Comparison of ENCODE assay signal across 8 cellular contexts in genomic region chr12:95083938-95084337, GRCh38. TPM values are rescaled to one million over a fixed set of nuclear protein-coding genes. Genes with fewer than 3 reads are reported as not detected.
DNase-seq lines count a peak whose midpoint lies in the region; FAIRE-seq and TF ChIP-seq lines count a peak whose summit lies in the region.
"Had no signal": no experiment of that assay in that cellular context is flagged by ENCODE, and none has a peak within 500 bp of the region (broad histone marks: within the 10 kb centered on the region; RNA-seq: fewer than 3 reads in every experiment).

No MANE protein-coding gene starts in this region.

- H3K36me3 ChIP-seq in H1 (ENCODE audit: control insufficient read depth in 2 of 4, insufficient read depth in 4 of 4, low read length in 3 of 4) (peaks cover 0 to 19% (median 8%) of the 10 kb centered on the region in 4 experiments; a peak in 4 of 8 replicates), transverse colon (no peaks in the 10 kb centered on the region)

- no peaks in the 10 kb centered on the region for H3K4me1 ChIP-seq in H1 (replicated peaks in 1 of 4; ENCODE audit: control insufficient read depth in 3 of 4, insufficient read depth in 4 of 4, low read length in 3 of 4)
- peaks cover 8 to 27% (median 20%) of the 10 kb centered on the region in 4 donors for H3K4me1 ChIP-seq in transverse colon

- no peak for TF ChIP-seq POLR2A in H1 (IDR thresholded peaks at IDR 0.05; ENCODE audit: control extremely low read depth in 1 of 2, low read depth in 2 of 2, low read length in 2 of 2)
- TF ChIP-seq POLR2A in transverse colon (IDR thresholded peaks at IDR 0.05) = no peak

- no peak overlapping the region for H3K18ac ChIP-seq in H1 (ENCODE audit: extremely low read depth, low read length)

- H3K79me1 ChIP-seq in H1 (ENCODE audit: low read depth, low read length) = no peaks in the 10 kb centered on the region

- no peak overlapping the region for H3K4ac ChIP-seq in H1 (replicated peaks; ENCODE audit: insufficient read length, low read depth, low read length)

- peak; percentile 75 for FAIRE-seq in H1 (lab: Jason Lieb, UNC)

- H3K4me3 ChIP-seq in H1 (ENCODE audit: extremely low read depth in 1 of 4, insufficient read depth in 2 of 4, low read depth in 3 of 4, low read length in 4 of 4) = no peak overlapping the region
- no peak overlapping the region for H3K4me3 ChIP-seq in transverse colon

- H3K9me3 Mint-ChIP-seq in activated T-helper 2 cell treated with anti-CD3 and anti-CD28 coated beads, Interferon-gamma antibody, Interleukin-2, Interleukin-4, amounts not matched to agents 10 μg/mL and 5 μg/mL and 100 μg/mL, durations not matched to agents 14 hours and 24 hours and 36 hours = no peaks in the 10 kb centered on the region
- no peaks in the 10 kb centered on the region for H3K9me3 Mint-ChIP-seq in CD14-positive monocyte
- H3K9me3 Mint-ChIP-seq: naive B cell had no signal

- H2BK5ac ChIP-seq in H1 (ENCODE audit: low read depth, low read length) = no peak overlapping the region

- H3K14ac ChIP-seq in H1 (ENCODE audit: insufficient read length) = no peak overlapping the region

- H3K27me3 Mint-ChIP-seq in activated T-helper 2 cell treated with anti-CD3 and anti-CD28 coated beads, Interferon-gamma antibody, Interleukin-2, Interleukin-4, amounts not matched to agents 10 μg/mL and 5 μg/mL and 100 μg/mL, durations not matched to agents 14 hours and 24 hours and 36 hours (ENCODE audit: low read depth) = peaks cover 15% of the 10 kb centered on the region
- no peaks in the 10 kb centered on the region for H3K27me3 Mint-ChIP-seq in CD14-positive monocyte (ENCODE audit: low read depth in 3 of 3)
- H3K27me3 Mint-ChIP-seq: naive B cell had no signal

- no peak overlapping the region for H3K9ac ChIP-seq in H1 (replicated peaks in 1 of 4; ENCODE audit: extremely low read depth in 1 of 4, low read depth in 3 of 4, low read length in 3 of 4)

- POLR2A ChIA-PET in H1 (lab: Charles Lee; ENCODE audit: partially characterized antibody) = interaction anchor here (1.0 to 1.8 kb wide), 2 partner anchors 11 to 95 kb away, joined by 3 to 8 read pairs; partner anchors contain the start of gene NR2C1

- H4K20me1 ChIP-seq in H1 (replicated peaks in 1 of 2; ENCODE audit: control insufficient read depth in 1 of 2, insufficient read depth in 2 of 2, low read length in 2 of 2) = no peaks in the 10 kb centered on the region

- H3K27ac ChIP-seq in H1 (ENCODE audit: low read depth, low read length) (no peak overlapping the region), transverse colon (peak overlapping the region; percentile 36 to 70 (median 64))

- no peak overlapping the region for H3K56ac ChIP-seq in H1 (replicated peaks; ENCODE audit: insufficient read length, low read depth, low read length)

- 80% methylated on average over 4 of the region's 4 CpGs; no CpG with 5 or more reads in 1 of the 2 experiments for WGBS in H1 (ENCODE audit: extremely low coverage in 1 of 2, insufficient coverage in 1 of 2, insufficient read length in 1 of 2, insufficient replicate concordance in 2 of 2, low coverage in 1 of 2, low lambda C conversion rate in 2 of 2, missing lambda C conversion rate in 1 of 2), 2 experiments
- WGBS in transverse colon (ENCODE audit: low coverage in 1 of 2), 2 donors = 0 to 33% methylated on average over 1 to 4 of the region's 4 CpGs

- H3K79me2 ChIP-seq in H1 (ENCODE audit: control insufficient read depth in 1 of 2, insufficient read depth in 2 of 2, low read length in 2 of 2) = no peaks in the 10 kb centered on the region

- H3K9me3 ChIP-seq in H1 (ENCODE audit: insufficient read depth in 2 of 2, low read depth in 1 of 2, low read length in 1 of 2) (no peaks in the 10 kb centered on the region), transverse colon (no peaks in the 10 kb centered on the region)

- H2BK15ac ChIP-seq in H1 (ENCODE audit: low read length) = no peak overlapping the region

- DNase-seq in LHCN-M2 (ENCODE audit: low read depth) = peak; percentile 97
- peak in 1 of 2 experiments; percentile 19 for DNase-seq in H1 (ENCODE audit: low read depth in 1 of 2, low spot score in 2 of 2)
- DNase-seq in lung microvascular endothelial cell (ENCODE audit: low read depth in 2 of 2) = peak; percentile 34 to 75
- no peak for DNase-seq in transverse colon
- DNase-seq in activated CD4-positive, alpha-beta T cell treated with anti-CD3 and anti-CD28 coated beads for 1 hour = no peak
- no peak for DNase-seq in activated T-helper 2 cell treated with anti-CD3 and anti-CD28 coated beads, Interferon-gamma antibody, Interleukin-2, Interleukin-4, amounts not matched to agents 10 μg/mL and 5 μg/mL and 100 μg/mL, durations not matched to agents 14 hours and 24 hours and 36 hours (ENCODE audit: low spot score)
- no peak for DNase-seq in CD14-positive monocyte (ENCODE audit: low spot score)
- DNase-seq: naive B cell had no signal

- H3K4me3 Mint-ChIP-seq in activated T-helper 2 cell treated with anti-CD3 and anti-CD28 coated beads, Interferon-gamma antibody, Interleukin-2, Interleukin-4, amounts not matched to agents 10 μg/mL and 5 μg/mL and 100 μg/mL, durations not matched to agents 14 hours and 24 hours and 36 hours (ENCODE audit: low read depth) = no peak overlapping the region
- no peak overlapping the region for H3K4me3 Mint-ChIP-seq in CD14-positive monocyte
- H3K4me3 Mint-ChIP-seq: naive B cell had no signal

- no peaks in the 10 kb centered on the region for H3K4me1 Mint-ChIP-seq in activated T-helper 2 cell treated with anti-CD3 and anti-CD28 coated beads, Interferon-gamma antibody, Interleukin-2, Interleukin-4, amounts not matched to agents 10 μg/mL and 5 μg/mL and 100 μg/mL, durations not matched to agents 14 hours and 24 hours and 36 hours (ENCODE audit: low read depth)
- peaks cover 27% of the 10 kb centered on the region for H3K4me1 Mint-ChIP-seq in CD14-positive monocyte

- H2BK12ac ChIP-seq in H1 (ENCODE audit: low read depth, low read length) = no peak overlapping the region

- no peak overlapping the region for H2BK20ac ChIP-seq in H1 (ENCODE audit: low read length)

- H4K5ac ChIP-seq in H1 (ENCODE audit: insufficient read length, low read depth, low read length) = no peak overlapping the region

- TF ChIP-seq CTCF in H1 (IDR thresholded peaks at IDR 0.05; ENCODE audit: control extremely low read depth in 1 of 3, insufficient read depth in 1 of 3, low read depth in 1 of 3, low read length in 3 of 3) = no peak
- TF ChIP-seq CTCF in transverse colon (IDR thresholded peaks at IDR 0.05) = no peak
- TF ChIP-seq CTCF in CD14-positive monocyte (IDR thresholded peaks at IDR 0.05) = no peak

- H4K8ac ChIP-seq in H1 (ENCODE audit: extremely low read depth, insufficient read depth, low read length) = no peak overlapping the region

- TF ChIP-seq RAD21 in H1 (IDR thresholded peaks at IDR 0.05 in 1 of 2, conservative IDR thresholded peaks at IDR 0.05 in 1 of 2; ENCODE audit: low read depth in 2 of 2, low read length in 2 of 2) = no peak

- no peaks in the 10 kb centered on the region for H3K36me3 Mint-ChIP-seq in activated T-helper 2 cell treated with anti-CD3 and anti-CD28 coated beads, Interferon-gamma antibody, Interleukin-2, Interleukin-4, amounts not matched to agents 10 μg/mL and 5 μg/mL and 100 μg/mL, durations not matched to agents 14 hours and 24 hours and 36 hours (ENCODE audit: low read depth)
- peaks cover 38 to 66% of the 10 kb centered on the region in 2 donors for H3K36me3 Mint-ChIP-seq in CD14-positive monocyte
- H3K36me3 Mint-ChIP-seq: naive B cell had no signal

- H3K27me3 ChIP-seq in H1 (replicated peaks in 1 of 4; ENCODE audit: control insufficient read depth in 3 of 4, extremely low read depth in 1 of 4, insufficient read depth in 3 of 4, low read length in 3 of 4) (no peaks in the 10 kb centered on the region), transverse colon (no peaks in the 10 kb centered on the region)

- H2AFZ ChIP-seq in H1 (ENCODE audit: low read length) = no peak overlapping the region

- no peak overlapping the region for H3K23ac ChIP-seq in H1 (ENCODE audit: insufficient read length)

- H4K91ac ChIP-seq in H1 (replicated peaks; ENCODE audit: insufficient read length, low read length) = no peak overlapping the region

- no peak overlapping the region for H3K4me2 ChIP-seq in H1 (ENCODE audit: insufficient read depth in 1 of 2, low read depth in 2 of 2, low read length in 2 of 2)

- CTCF ChIA-PET in H1 (lab: Charles Lee; ENCODE audit: partially characterized antibody) = interaction anchor here (0.6 to 1.8 kb wide), 2 partner anchors 10 to 142 kb away, joined by 4 to 9 read pairs; partner anchors contain the start of gene NR2C1

- no peak overlapping the region for H2AK5ac ChIP-seq in H1 (ENCODE audit: low read depth, low read length)

- no peak overlapping the region for H2BK120ac ChIP-seq in H1 (replicated peaks; ENCODE audit: low read depth, low read length)

- H3K27ac Mint-ChIP-seq in activated T-helper 2 cell treated with anti-CD3 and anti-CD28 coated beads, Interferon-gamma antibody, Interleukin-2, Interleukin-4, amounts not matched to agents 10 μg/mL and 5 μg/mL and 100 μg/mL, durations not matched to agents 14 hours and 24 hours and 36 hours = no peak overlapping the region
- peak overlapping the region in 1 of 7 donors; percentile 14 for H3K27ac Mint-ChIP-seq in CD14-positive monocyte
- H3K27ac Mint-ChIP-seq: naive B cell had no signal

- intact Hi-C loops in transverse colon (cut with DNase I; ENCODE audit: low total_unique reads) (no loop called here), CD14-positive monocyte (cut with micrococcal nuclease) (no loop called here)
- intact Hi-C loops in activated T-helper 2 cell treated with anti-CD3 and anti-CD28 coated beads, Interferon-gamma antibody, Interleukin-2, Interleukin-4, amounts not matched to agents 10 μg/mL and 5 μg/mL and 100 μg/mL, durations not matched to agents 14 hours and 24 hours and 36 hours (cut with micrococcal nuclease) = no loop called here

- in situ Hi-C loops in transverse colon (cut with MboI; ENCODE audit: low pct_ligation_motif_present in 1 of 4, low pct_unique_long_range_greater_than_20kb in 1 of 4, low sequenced_read_pairs in 3 of 4) = no loop called here

- no peak for TF ChIP-seq EP300 in H1 (IDR thresholded peaks at IDR 0.05; ENCODE audit: borderline replicate concordance in 1 of 2, low read depth in 2 of 2, low read length in 2 of 2)
- TF ChIP-seq EP300 in transverse colon (IDR thresholded peaks at IDR 0.05; ENCODE audit: low read depth) = peak; percentile 37

- no peaks in the 10 kb centered on the region for H3K23me2 ChIP-seq in H1 (ENCODE audit: low read depth, low read length)

RNA-seq across cellular contexts. Expression of gene NR2C1, which starts 10.5 kb away (rescaled TPM):
- total RNA-seq in LHCN-M2 (2014; rRNA removed) = 30.7 and 35.4 TPM in 2 replicates
- 11.8 TPM for polyA plus RNA-seq in LHCN-M2 (2012)
- 39.0 and 48.3 TPM in 2 replicates for total RNA-seq in H1 (2021; fragmentation: NEBNext Ultra II Directional; extraction: Animal tissue kit (Norgen Biotek cat#: 25700))
- 13.7 and 22.8 TPM in 2 replicates for polyA plus RNA-seq in H1 (2011; rRNA removed)
- 21.6 TPM for polyA plus RNA-seq in H1 (2011; cell fraction: cytosol; rRNA removed)
- 34.2 TPM for polyA plus RNA-seq in H1 (2011; cell fraction: nucleus; rRNA removed)
- polyA plus RNA-seq in H1 (2012, experiment 1 of 2) = 23.2 to 45.2 TPM (median 29.8 TPM) in 4 replicates
- 2.6 TPM for polyA plus RNA-seq in H1 (2012, experiment 2 of 2)
- polyA plus RNA-seq in H1 (2013, experiment 1 of 2) = 65.1 TPM
- polyA plus RNA-seq in H1 (2013, experiment 2 of 2) = 65.3 TPM
- polyA minus RNA-seq in H1 (2011; rRNA and poly(A)+ RNA removed) = 21.6 and 29.7 TPM in 2 replicates
- 24.1 TPM for polyA minus RNA-seq in H1 (2011; cell fraction: cytosol; rRNA and poly(A)+ RNA removed)
- polyA minus RNA-seq in H1 (2011; cell fraction: nucleus; rRNA and poly(A)+ RNA removed) = 45.1 TPM
- 10.2 and 17.1 TPM in 2 replicates for total RNA-seq in lung microvascular endothelial cell
- 100 to 1,000 TPM in 1 of 4 donors, 10 to 100 TPM in 3; 25.1 to 157 (median 46.0) TPM for total RNA-seq in transverse colon
- 28.5 and 30.0 TPM in 2 replicates for total RNA-seq in activated T-helper 2 cell treated with anti-CD3 and anti-CD28 coated beads, Interferon-gamma antibody, Interleukin-2, Interleukin-4, amounts not matched to agents 10 μg/mL and 5 μg/mL and 100 μg/mL, durations not matched to agents 14 hours and 24 hours and 36 hours
- 1 to 10 TPM; 2.2 to 6.0 TPM for polyA plus RNA-seq in CD14-positive monocyte

Comparison
In these comparisons a context has a peak if more than half of its experiments do, and no peak if none do; other contexts are left out.
1. DNase-seq: peak in LHCN-M2 (single experiment) and lung microvascular endothelial cell (2 of 2); none in transverse colon (single experiment), activated CD4-positive, alpha-beta T cell treated with anti-CD3 and anti-CD28 coated beads for 1 hour (single experiment), activated T-helper 2 cell treated with anti-CD3 and anti-CD28 coated beads, Interferon-gamma antibody, Interleukin-2, Interleukin-4, amounts not matched to agents 10 μg/mL and 5 μg/mL and 100 μg/mL, durations not matched to agents 14 hours and 24 hours and 36 hours (single experiment) and CD14-positive monocyte (single experiment).